9 cellular contexts compared by ENCODE assay signal in genomic region chr2:39431592-39432316, GRCh38. TPM values are rescaled to one million over a fixed set of nuclear protein-coding genes. Genes with fewer than 3 reads are reported as not detected.
A peak's percentile ranks its signal among the peaks of the same experiment; 100 is the strongest.
DNase-seq lines count a peak whose midpoint lies in the region; ATAC-seq and TF ChIP-seq lines count a peak whose summit lies in the region.
"Had no signal": no experiment of that assay in that cellular context is flagged by ENCODE, and none has a peak within 500 bp of the region (broad histone marks: within the 10 kb centered on the region; RNA-seq: fewer than 3 reads in every experiment).

No MANE protein-coding gene starts in this region.

- no peak for TF ChIP-seq POLR2A in NB4 (IDR thresholded peaks at IDR 0.05; ENCODE audit: extremely low read depth, insufficient read length)
- no peak for TF ChIP-seq POLR2A in thyroid gland (IDR thresholded peaks at IDR 0.05)

- DNase-seq in EH (ENCODE audit: low read depth) (peak; percentile 82), NB4 (ENCODE audit: low read depth) (peak; percentile 48), epithelial cell of prostate (ENCODE audit: low read depth, low spot score) (no peak), renal cortical epithelial cell (ENCODE audit: low read depth) (peak; percentile 55), thyroid gland (no peak), NCI-H2081 (lab: John Stamatoyannopoulos, UW) (no peak)
- DNase-seq: NCI-H524; stimulated activated CD4-positive, alpha-beta T cell treated with anti-CD3 and anti-CD28 coated beads, Interleukin-4, amount 100 ng/mL, for 4 hours had no signal

- no peak for ATAC-seq in HG03565 (IDR thresholded peaks at IDR 0.05; ENCODE audit: unreplicated experiment)

- TF ChIP-seq CTCF in NB4 (IDR thresholded peaks at IDR 0.05; ENCODE audit: low read depth, low read length), result no peak
- no peak for TF ChIP-seq CTCF in thyroid gland (IDR thresholded peaks at IDR 0.05)

- H3K36me3 ChIP-seq in thyroid gland, result no peaks in the 10 kb centered on the region

- intact Hi-C loops in thyroid gland (cut with DNase I), result no loop called here

- H3K27ac ChIP-seq in epithelial cell of prostate (peak overlapping the region; percentile 14), thyroid gland (peak overlapping the region in 1 of 3 donors; percentile 7)

- no peak overlapping the region for H3K4me3 ChIP-seq in NB4 (ENCODE audit: low read depth, low read length)
- no peak overlapping the region for H3K4me3 ChIP-seq in thyroid gland (replicated peaks in 1 of 3)

- peaks cover 47 to 50% of the 10 kb centered on the region in 2 donors for H3K4me1 ChIP-seq in thyroid gland

- 52 to 58% methylated on average over 3 of the region's 3 CpGs for WGBS in thyroid gland, 2 donors

- no peaks in the 10 kb centered on the region for H3K9me3 ChIP-seq in thyroid gland

- H3K27me3 ChIP-seq in thyroid gland, result no peaks in the 10 kb centered on the region

RNA-seq across cellular contexts. Expression of gene MAP4K3, which starts 5.3 kb away (rescaled TPM):
- total RNA-seq in renal cortical epithelial cell (56.6 and 108 TPM in 2 replicates), thyroid gland (10 to 100 TPM; 60.6 to 86.6 (median 75.6) TPM)

Comparison
In these comparisons a context has a peak if more than half of its experiments do, and no peak if none do; other contexts are left out.
1. DNase-seq: peak in EH (single experiment), NB4 (single experiment) and renal cortical epithelial cell (single experiment); none in epithelial cell of prostate (single experiment), thyroid gland (0 of 2) and NCI-H2081 (0 of 2).